ENCODE assay signal across 2 cellular contexts in the genomic region with DNA sequence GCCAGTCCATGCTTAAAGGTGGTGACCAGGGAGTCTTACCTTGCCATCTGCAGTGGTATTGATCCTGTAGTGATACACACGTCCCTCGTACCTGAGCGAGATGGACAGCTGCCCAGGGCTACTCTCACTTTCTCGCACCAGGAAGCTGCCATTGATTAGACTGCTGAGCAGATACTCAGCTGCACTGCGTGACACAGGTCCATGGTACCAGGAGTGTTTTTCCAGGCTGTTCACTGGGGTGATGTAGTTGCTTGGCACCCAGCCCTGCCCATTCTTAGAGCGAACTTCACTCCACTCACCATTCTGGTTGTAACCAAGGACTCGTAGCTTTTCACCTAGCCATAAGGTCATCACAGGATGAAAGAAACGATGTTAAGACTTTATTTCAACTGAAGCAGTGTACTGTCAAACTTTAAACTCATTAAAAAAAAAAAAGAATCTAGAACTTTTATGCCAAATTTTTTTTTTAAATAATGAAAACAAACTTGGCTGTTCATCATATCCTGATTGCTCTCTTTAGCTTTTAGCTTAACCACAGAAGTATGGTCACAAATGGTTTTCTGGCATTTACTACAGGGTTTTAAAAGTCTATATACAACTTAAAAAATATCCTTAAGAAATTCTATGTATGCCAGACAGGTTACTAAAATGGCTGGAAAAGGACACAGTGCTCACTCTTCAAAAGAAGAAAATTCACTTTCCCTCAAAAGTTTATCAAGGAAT.
TF ChIP-seq lines count a peak whose summit lies in the region.

No MANE protein-coding gene starts in this region.

TF ChIP-seq in liver, 16 proteins besides CTCF, POLR2A, EP300 and RAD21 (continued from another document):
- TF ChIP-seq, protein P1, sequence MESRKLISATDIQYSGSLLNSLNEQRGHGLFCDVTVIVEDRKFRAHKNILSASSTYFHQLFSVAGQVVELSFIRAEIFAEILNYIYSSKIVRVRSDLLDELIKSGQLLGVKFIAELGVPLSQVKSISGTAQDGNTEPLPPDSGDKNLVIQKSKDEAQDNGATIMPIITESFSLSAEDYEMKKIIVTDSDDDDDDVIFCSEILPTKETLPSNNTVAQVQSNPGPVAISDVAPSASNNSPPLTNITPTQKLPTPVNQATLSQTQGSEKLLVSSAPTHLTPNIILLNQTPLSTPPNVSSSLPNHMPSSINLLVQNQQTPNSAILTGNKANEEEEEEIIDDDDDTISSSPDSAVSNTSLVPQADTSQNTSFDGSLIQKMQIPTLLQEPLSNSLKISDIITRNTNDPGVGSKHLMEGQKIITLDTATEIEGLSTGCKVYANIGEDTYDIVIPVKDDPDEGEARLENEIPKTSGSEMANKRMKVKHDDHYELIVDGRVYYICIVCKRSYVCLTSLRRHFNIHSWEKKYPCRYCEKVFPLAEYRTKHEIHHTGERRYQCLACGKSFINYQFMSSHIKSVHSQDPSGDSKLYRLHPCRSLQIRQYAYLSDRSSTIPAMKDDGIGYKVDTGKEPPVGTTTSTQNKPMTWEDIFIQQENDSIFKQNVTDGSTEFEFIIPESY (IDR thresholded peaks at IDR 0.05) = peak; percentile 20
- no peak for TF ChIP-seq NR2F2 (IDR thresholded peaks at IDR 0.05)
- TF ChIP-seq, protein P2, sequence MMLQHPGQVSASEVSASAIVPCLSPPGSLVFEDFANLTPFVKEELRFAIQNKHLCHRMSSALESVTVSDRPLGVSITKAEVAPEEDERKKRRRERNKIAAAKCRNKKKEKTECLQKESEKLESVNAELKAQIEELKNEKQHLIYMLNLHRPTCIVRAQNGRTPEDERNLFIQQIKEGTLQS (IDR thresholded peaks at IDR 0.05) = peak; percentile 16
- peak; percentile 60 to 76 for TF ChIP-seq RXRA (IDR thresholded peaks at IDR 0.05)
- no peak for TF ChIP-seq EGR1 (IDR thresholded peaks at IDR 0.05; ENCODE audit: low read depth in 2 of 2)
- TF ChIP-seq SP1 (IDR thresholded peaks at IDR 0.05) = peak; percentile 57
- TF ChIP-seq HNF4G (IDR thresholded peaks at IDR 0.05) = peak; percentile 27
- TF ChIP-seq JUND (IDR thresholded peaks at IDR 0.05) = peak; percentile 27 to 61
- TF ChIP-seq, protein P3, sequence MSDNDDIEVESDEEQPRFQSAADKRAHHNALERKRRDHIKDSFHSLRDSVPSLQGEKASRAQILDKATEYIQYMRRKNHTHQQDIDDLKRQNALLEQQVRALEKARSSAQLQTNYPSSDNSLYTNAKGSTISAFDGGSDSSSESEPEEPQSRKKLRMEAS (IDR thresholded peaks at IDR 0.05) = no peak
- TF ChIP-seq, protein P4, sequence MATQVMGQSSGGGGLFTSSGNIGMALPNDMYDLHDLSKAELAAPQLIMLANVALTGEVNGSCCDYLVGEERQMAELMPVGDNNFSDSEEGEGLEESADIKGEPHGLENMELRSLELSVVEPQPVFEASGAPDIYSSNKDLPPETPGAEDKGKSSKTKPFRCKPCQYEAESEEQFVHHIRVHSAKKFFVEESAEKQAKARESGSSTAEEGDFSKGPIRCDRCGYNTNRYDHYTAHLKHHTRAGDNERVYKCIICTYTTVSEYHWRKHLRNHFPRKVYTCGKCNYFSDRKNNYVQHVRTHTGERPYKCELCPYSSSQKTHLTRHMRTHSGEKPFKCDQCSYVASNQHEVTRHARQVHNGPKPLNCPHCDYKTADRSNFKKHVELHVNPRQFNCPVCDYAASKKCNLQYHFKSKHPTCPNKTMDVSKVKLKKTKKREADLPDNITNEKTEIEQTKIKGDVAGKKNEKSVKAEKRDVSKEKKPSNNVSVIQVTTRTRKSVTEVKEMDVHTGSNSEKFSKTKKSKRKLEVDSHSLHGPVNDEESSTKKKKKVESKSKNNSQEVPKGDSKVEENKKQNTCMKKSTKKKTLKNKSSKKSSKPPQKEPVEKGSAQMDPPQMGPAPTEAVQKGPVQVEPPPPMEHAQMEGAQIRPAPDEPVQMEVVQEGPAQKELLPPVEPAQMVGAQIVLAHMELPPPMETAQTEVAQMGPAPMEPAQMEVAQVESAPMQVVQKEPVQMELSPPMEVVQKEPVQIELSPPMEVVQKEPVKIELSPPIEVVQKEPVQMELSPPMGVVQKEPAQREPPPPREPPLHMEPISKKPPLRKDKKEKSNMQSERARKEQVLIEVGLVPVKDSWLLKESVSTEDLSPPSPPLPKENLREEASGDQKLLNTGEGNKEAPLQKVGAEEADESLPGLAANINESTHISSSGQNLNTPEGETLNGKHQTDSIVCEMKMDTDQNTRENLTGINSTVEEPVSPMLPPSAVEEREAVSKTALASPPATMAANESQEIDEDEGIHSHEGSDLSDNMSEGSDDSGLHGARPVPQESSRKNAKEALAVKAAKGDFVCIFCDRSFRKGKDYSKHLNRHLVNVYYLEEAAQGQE (IDR thresholded peaks at IDR 0.05) = peak; percentile 89
- TF ChIP-seq GABPA (IDR thresholded peaks at IDR 0.05 in 1 of 2, conservative IDR thresholded peaks at IDR 0.05 in 1 of 2) = no peak

TF ChIP-seq in HepG2, 621 proteins besides CTCF, POLR2A, EP300 and RAD21 (continued from another document):
- TF ChIP-seq, protein P5, sequence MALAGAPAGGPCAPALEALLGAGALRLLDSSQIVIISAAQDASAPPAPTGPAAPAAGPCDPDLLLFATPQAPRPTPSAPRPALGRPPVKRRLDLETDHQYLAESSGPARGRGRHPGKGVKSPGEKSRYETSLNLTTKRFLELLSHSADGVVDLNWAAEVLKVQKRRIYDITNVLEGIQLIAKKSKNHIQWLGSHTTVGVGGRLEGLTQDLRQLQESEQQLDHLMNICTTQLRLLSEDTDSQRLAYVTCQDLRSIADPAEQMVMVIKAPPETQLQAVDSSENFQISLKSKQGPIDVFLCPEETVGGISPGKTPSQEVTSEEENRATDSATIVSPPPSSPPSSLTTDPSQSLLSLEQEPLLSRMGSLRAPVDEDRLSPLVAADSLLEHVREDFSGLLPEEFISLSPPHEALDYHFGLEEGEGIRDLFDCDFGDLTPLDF (CRISPR knock-in tag; IDR thresholded peaks at IDR 0.05) = no peak
- TF ChIP-seq GTF2F1 (IDR thresholded peaks at IDR 0.05; ENCODE audit: low read length) (no peak), ZNF264 (CRISPR knock-in tag; IDR thresholded peaks at IDR 0.05) (no peak), HOXA7 (CRISPR knock-in tag; IDR thresholded peaks at IDR 0.05) (no peak), HDAC6 (IDR thresholded peaks at IDR 0.05; ENCODE audit: low read depth, low read length) (no peak), NRL (CRISPR knock-in tag; IDR thresholded peaks at IDR 0.05; ENCODE audit: borderline replicate concordance) (no peak), ZSCAN31 (CRISPR knock-in tag; IDR thresholded peaks at IDR 0.05; ENCODE audit: low read depth) (no peak)
- TF ChIP-seq, protein P6, sequence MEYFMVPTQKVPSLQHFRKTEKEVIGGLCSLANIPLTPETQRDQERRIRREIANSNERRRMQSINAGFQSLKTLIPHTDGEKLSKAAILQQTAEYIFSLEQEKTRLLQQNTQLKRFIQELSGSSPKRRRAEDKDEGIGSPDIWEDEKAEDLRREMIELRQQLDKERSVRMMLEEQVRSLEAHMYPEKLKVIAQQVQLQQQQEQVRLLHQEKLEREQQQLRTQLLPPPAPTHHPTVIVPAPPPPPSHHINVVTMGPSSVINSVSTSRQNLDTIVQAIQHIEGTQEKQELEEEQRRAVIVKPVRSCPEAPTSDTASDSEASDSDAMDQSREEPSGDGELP (IDR thresholded peaks at IDR 0.05; ENCODE audit: borderline replicate concordance, low read depth) = no peak
- TF ChIP-seq, protein P7, sequence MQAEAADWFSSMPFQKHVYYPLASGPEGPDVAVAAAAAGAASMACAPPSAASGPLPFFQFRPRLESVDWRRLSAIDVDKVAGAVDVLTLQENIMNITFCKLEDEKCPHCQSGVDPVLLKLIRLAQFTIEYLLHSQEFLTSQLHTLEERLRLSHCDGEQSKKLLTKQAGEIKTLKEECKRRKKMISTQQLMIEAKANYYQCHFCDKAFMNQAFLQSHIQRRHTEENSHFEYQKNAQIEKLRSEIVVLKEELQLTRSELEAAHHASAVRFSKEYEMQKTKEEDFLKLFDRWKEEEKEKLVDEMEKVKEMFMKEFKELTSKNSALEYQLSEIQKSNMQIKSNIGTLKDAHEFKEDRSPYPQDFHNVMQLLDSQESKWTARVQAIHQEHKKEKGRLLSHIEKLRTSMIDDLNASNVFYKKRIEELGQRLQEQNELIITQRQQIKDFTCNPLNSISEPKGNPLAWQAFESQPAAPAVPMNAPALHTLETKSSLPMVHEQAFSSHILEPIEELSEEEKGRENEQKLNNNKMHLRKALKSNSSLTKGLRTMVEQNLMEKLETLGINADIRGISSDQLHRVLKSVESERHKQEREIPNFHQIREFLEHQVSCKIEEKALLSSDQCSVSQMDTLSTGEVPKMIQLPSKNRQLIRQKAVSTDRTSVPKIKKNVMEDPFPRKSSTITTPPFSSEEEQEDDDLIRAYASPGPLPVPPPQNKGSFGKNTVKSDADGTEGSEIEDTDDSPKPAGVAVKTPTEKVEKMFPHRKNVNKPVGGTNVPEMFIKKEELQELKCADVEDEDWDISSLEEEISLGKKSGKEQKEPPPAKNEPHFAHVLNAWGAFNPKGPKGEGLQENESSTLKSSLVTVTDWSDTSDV (CRISPR knock-in tag; IDR thresholded peaks at IDR 0.05) = no peak
- TF ChIP-seq, protein P8, sequence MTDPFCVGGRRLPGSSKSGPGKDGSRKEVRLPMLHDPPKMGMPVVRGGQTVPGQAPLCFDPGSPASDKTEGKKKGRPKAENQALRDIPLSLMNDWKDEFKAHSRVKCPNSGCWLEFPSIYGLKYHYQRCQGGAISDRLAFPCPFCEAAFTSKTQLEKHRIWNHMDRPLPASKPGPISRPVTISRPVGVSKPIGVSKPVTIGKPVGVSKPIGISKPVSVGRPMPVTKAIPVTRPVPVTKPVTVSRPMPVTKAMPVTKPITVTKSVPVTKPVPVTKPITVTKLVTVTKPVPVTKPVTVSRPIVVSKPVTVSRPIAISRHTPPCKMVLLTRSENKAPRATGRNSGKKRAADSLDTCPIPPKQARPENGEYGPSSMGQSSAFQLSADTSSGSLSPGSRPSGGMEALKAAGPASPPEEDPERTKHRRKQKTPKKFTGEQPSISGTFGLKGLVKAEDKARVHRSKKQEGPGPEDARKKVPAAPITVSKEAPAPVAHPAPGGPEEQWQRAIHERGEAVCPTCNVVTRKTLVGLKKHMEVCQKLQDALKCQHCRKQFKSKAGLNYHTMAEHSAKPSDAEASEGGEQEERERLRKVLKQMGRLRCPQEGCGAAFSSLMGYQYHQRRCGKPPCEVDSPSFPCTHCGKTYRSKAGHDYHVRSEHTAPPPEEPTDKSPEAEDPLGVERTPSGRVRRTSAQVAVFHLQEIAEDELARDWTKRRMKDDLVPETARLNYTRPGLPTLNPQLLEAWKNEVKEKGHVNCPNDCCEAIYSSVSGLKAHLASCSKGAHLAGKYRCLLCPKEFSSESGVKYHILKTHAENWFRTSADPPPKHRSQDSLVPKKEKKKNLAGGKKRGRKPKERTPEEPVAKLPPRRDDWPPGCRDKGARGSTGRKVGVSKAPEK (CRISPR knock-in tag; IDR thresholded peaks at IDR 0.05; ENCODE audit: borderline replicate concordance) = no peak
- TF ChIP-seq, protein P9, sequence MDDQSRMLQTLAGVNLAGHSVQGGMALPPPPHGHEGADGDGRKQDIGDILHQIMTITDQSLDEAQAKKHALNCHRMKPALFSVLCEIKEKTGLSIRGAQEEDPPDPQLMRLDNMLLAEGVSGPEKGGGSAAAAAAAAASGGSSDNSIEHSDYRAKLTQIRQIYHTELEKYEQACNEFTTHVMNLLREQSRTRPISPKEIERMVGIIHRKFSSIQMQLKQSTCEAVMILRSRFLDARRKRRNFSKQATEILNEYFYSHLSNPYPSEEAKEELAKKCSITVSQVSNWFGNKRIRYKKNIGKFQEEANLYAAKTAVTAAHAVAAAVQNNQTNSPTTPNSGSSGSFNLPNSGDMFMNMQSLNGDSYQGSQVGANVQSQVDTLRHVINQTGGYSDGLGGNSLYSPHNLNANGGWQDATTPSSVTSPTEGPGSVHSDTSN (CRISPR knock-in tag; IDR thresholded peaks at IDR 0.05; ENCODE audit: borderline replicate concordance) = no peak
